Comparison of ENCODE assay signal across 17 cellular contexts in genomic region chr10:49817845-49818244, GRCh38. TPM values are rescaled to one million over a fixed set of nuclear protein-coding genes. Genes with fewer than 3 reads are reported as not detected.
"Had no signal": no experiment of that assay in that cellular context is flagged by ENCODE, and none has a peak within 500 bp of the region (broad histone marks: within the 10 kb centered on the region; RNA-seq: fewer than 3 reads in every experiment).

No MANE protein-coding gene starts in this region.

- H3K27me3 Mint-ChIP-seq: activated CD4-positive, alpha-beta memory T cell treated with anti-CD3 and anti-CD28 coated beads for 36 hours; activated CD8-positive, alpha-beta memory T cell treated with anti-CD3 and anti-CD28 coated beads, Interleukin-2, amount 10 ng/mL, durations not matched to agents 7 days and 5 days; activated T-cell treated with anti-CD3 and anti-CD28 coated beads, Interleukin-2, amount 50 U/mL, for 24 hours; brain; naive B cell; stimulated activated memory B cell treated with anti-CD40 and anti-IgM and Interleukin-4, amounts not matched to agents 10 μg/mL and 1 μg/mL and 100 μg/mL, for 72 hours had no signal

- ATAC-seq: activated CD8-positive, alpha-beta memory T cell treated with anti-CD3 and anti-CD28 coated beads, Interleukin-2, amount 10 ng/mL, durations not matched to agents 7 days and 5 days; activated naive CD4-positive, alpha-beta T cell treated with anti-CD3 and anti-CD28 coated beads, Interleukin-2, amount 50 U/mL, for 72 hours; heart left ventricle; left cardiac atrium; pancreas; stimulated activated memory B cell treated with anti-CD40 and anti-IgM and Interleukin-4, amounts not matched to agents 10 μg/mL and 1 μg/mL and 100 μg/mL, for 72 hours had no signal

- H3K4me3 Mint-ChIP-seq: activated CD4-positive, alpha-beta memory T cell treated with anti-CD3 and anti-CD28 coated beads for 36 hours; activated CD8-positive, alpha-beta memory T cell treated with anti-CD3 and anti-CD28 coated beads, Interleukin-2, amount 10 ng/mL, durations not matched to agents 7 days and 5 days; activated T-cell treated with anti-CD3 and anti-CD28 coated beads, Interleukin-2, amount 50 U/mL, for 24 hours; brain; naive B cell; stimulated activated memory B cell treated with anti-CD40 and anti-IgM and Interleukin-4, amounts not matched to agents 10 μg/mL and 1 μg/mL and 100 μg/mL, for 72 hours had no signal

- H3K9me3 Mint-ChIP-seq: stimulated activated memory B cell treated with anti-CD40 and anti-IgM and Interleukin-4, amounts not matched to agents 10 μg/mL and 1 μg/mL and 100 μg/mL, for 72 hours had no signal

- DNase-seq: activated CD4-positive, alpha-beta memory T cell treated with anti-CD3 and anti-CD28 coated beads for 36 hours; activated CD8-positive, alpha-beta memory T cell treated with anti-CD3 and anti-CD28 coated beads, Interleukin-2, amount 10 ng/mL, durations not matched to agents 7 days and 5 days; activated gamma-delta T cell; activated T-cell treated with anti-CD3 and anti-CD28 coated beads, Interleukin-2, amount 50 U/mL, for 24 hours; amniotic stem cell; central memory CD4-positive, alpha-beta T cell; effector CD8-positive, alpha-beta T cell; foreskin melanocyte; heart left ventricle; left cardiac atrium; mammary epithelial cell; naive B cell; pancreas had no signal

- H3K27ac Mint-ChIP-seq: activated CD4-positive, alpha-beta memory T cell treated with anti-CD3 and anti-CD28 coated beads for 36 hours; activated CD8-positive, alpha-beta memory T cell treated with anti-CD3 and anti-CD28 coated beads, Interleukin-2, amount 10 ng/mL, durations not matched to agents 7 days and 5 days; activated naive CD4-positive, alpha-beta T cell treated with anti-CD3 and anti-CD28 coated beads, Interleukin-2, amount 50 U/mL, for 72 hours; activated T-cell treated with anti-CD3 and anti-CD28 coated beads, Interleukin-2, amount 50 U/mL, for 24 hours; brain; naive B cell; stimulated activated memory B cell treated with anti-CD40 and anti-IgM and Interleukin-4, amounts not matched to agents 10 μg/mL and 1 μg/mL and 100 μg/mL, for 72 hours had no signal

- H3K4me1 Mint-ChIP-seq: brain; naive B cell; stimulated activated memory B cell treated with anti-CD40 and anti-IgM and Interleukin-4, amounts not matched to agents 10 μg/mL and 1 μg/mL and 100 μg/mL, for 72 hours had no signal

RNA-seq across cellular contexts. Expression of gene OGDHL, which starts 55.7 kb away (rescaled TPM):
- total RNA-seq: T-helper 1 cell treated with Interleukin-12 subunit alpha and Interleukin-12 subunit beta and Interleukin-4 antibody, amounts not matched to agents 30 ng/mL and 1 ng/mL, for 36 hours had no signal
